28 cellular contexts compared by ENCODE assay signal in the genomic region with DNA sequence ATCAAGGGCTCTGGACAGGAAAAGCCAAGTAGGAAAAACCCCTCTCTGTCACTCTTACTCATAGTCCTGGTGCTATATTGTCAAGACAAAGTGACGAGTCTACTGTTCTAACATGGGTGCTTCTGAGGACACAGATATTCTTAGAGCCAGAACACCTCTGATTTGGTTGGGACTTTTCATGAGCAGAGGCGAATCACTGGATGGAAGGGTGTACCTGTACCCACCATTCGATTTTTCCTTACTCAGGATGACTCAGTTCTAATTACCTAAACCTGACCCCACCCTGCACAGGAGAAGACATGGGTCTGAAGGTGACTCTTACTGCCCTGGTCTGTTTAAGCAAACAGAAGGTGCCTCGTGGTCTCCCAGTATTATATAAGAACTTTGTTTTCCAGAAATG. TPM values are rescaled to one million over a fixed set of nuclear protein-coding genes. Genes with fewer than 3 reads are reported as not detected.
A peak's percentile ranks its signal among the peaks of the same experiment; 100 is the strongest.
DNase-seq lines count a peak whose midpoint lies in the region; ATAC-seq, FAIRE-seq and TF ChIP-seq lines count a peak whose summit lies in the region.
"Had no signal": no experiment of that assay in that cellular context is flagged by ENCODE, and none has a peak within 500 bp of the region (broad histone marks: within the 10 kb centered on the region; RNA-seq: fewer than 3 reads in every experiment).

No MANE protein-coding gene starts in this region.

- H3K9me2 ChIP-seq in GM23338 (ENCODE audit: insufficient read depth) = no peaks in the 10 kb centered on the region

- intact Hi-C loops in mammary epithelial cell (cut with micrococcal nuclease) (no loop called here), left colon (cut with DNase I, micrococcal nuclease) (no loop called here)

- no peaks in the 10 kb centered on the region; the same call in 2 of the 3 replicates for H3K9me3 Mint-ChIP-seq in GM23338
- H3K9me3 Mint-ChIP-seq: activated naive CD8-positive, alpha-beta T cell treated with anti-CD3 and anti-CD28 coated beads, Interleukin-2, amount 10 ng/mL, durations not matched to agents 7 days and 5 days; activated T-cell treated with anti-CD3 and anti-CD28 coated beads, Interleukin-2, amount 50 U/mL, for 24 hours; CD4-positive, alpha-beta T cell; nephron progenitor cell; stimulated activated memory B cell treated with anti-CD40 and anti-IgM and Interleukin-4, amounts not matched to agents 10 μg/mL and 1 μg/mL and 100 μg/mL, for 72 hours had no signal

- H3K4me1 Mint-ChIP-seq in GM23338 = peaks cover 12% of the 10 kb centered on the region
- H3K4me1 Mint-ChIP-seq: activated naive CD8-positive, alpha-beta T cell treated with anti-CD3 and anti-CD28 coated beads, Interleukin-2, amount 10 ng/mL, durations not matched to agents 7 days and 5 days; nephron progenitor cell; stimulated activated memory B cell treated with anti-CD40 and anti-IgM and Interleukin-4, amounts not matched to agents 10 μg/mL and 1 μg/mL and 100 μg/mL, for 72 hours had no signal

- H3K4me2 ChIP-seq in A549 (no peak overlapping the region), GM23338 (no peak overlapping the region), mammary epithelial cell (ENCODE audit: insufficient read depth, low read depth, low read length) (no peak overlapping the region)

- DNase-seq in A549 (ENCODE audit: low read depth in 1 of 2, low spot score in 1 of 2) (peak; percentile 1 to 4), GM23338 (ENCODE audit: low spot score) (no peak), mammary epithelial cell (peak; percentile 87), left colon (peak in 1 of 2 donors; percentile 34), KG1 (lab: John Stamatoyannopoulos, UW) (no peak), pons (ENCODE audit: low spot score) (no peak), midbrain (lab: John Stamatoyannopoulos, UW) (no peak)
- DNase-seq: activated CD4-positive, CD25-positive, alpha-beta regulatory T cell treated with anti-CD3 and anti-CD28 coated beads, Interleukin-2, amount 50 U/mL, for 72 hours; activated naive CD8-positive, alpha-beta T cell treated with anti-CD3 and anti-CD28 coated beads, Interleukin-2, amount 10 ng/mL, durations not matched to agents 7 days and 5 days; activated T-cell treated with anti-CD3 and anti-CD28 coated beads, Interleukin-2, amount 50 U/mL, for 24 hours; CD4-positive, alpha-beta T cell; DMS79; effector CD8-positive, alpha-beta T cell; glutamatergic neuron; Karpas-422; left cardiac atrium; NCI-H1092; NCI-H1930; NCI-H345; NCI-H774; nephron progenitor cell; stimulated activated CD4-positive, alpha-beta T cell treated with anti-CD3 and anti-CD28 coated beads, Interleukin-2, amount 100 ng/mL, for 24 hours; thyroid gland had no signal

- H3K27ac ChIP-seq in A549 (no peak overlapping the region), GM23338 (ENCODE audit: low read depth) (no peak overlapping the region), mammary epithelial cell (ENCODE audit: insufficient read depth, low read depth, low read length) (peak overlapping the region; percentile 76)
- H3K27ac ChIP-seq: prostate gland, thyroid gland had no signal

- no peak for TF ChIP-seq CTCF in A549 (IDR thresholded peaks at IDR 0.05)
- TF ChIP-seq CTCF in GM23338 (conservative IDR thresholded peaks at IDR 0.05; ENCODE audit: low read depth in 2 of 2) = no peak
- no peak for TF ChIP-seq CTCF in mammary epithelial cell (conservative IDR thresholded peaks at IDR 0.05 in 1 of 2, IDR thresholded peaks at IDR 0.05 in 1 of 2; ENCODE audit: extremely low read depth in 1 of 2, insufficient read depth in 1 of 2, low read depth in 1 of 2, low read length in 2 of 2)

- H3F3A ChIP-seq in GM23338 (replicated peaks; ENCODE audit: low read depth) = peaks cover 27% of the 10 kb centered on the region

- no peak overlapping the region for H3K4me3 Mint-ChIP-seq in GM23338
- H3K4me3 Mint-ChIP-seq: activated naive CD8-positive, alpha-beta T cell treated with anti-CD3 and anti-CD28 coated beads, Interleukin-2, amount 10 ng/mL, durations not matched to agents 7 days and 5 days; activated T-cell treated with anti-CD3 and anti-CD28 coated beads, Interleukin-2, amount 50 U/mL, for 24 hours; CD4-positive, alpha-beta T cell; nephron progenitor cell; stimulated activated memory B cell treated with anti-CD40 and anti-IgM and Interleukin-4, amounts not matched to agents 10 μg/mL and 1 μg/mL and 100 μg/mL, for 72 hours had no signal

- 46% methylated on average over 4 of the region's 4 CpGs for whole genome bisulfite sequencing in A549 (ENCODE audit: missing lambda C conversion rate)
- 39% methylated on average over 4 of the region's 4 CpGs for WGBS in mammary epithelial cell (ENCODE audit: low coverage, missing lambda C conversion rate)

- POLR2A ChIA-PET in A549 (lab: Yijun Ruan, JAX) = no interaction called here

- H3K4me1 ChIP-seq in A549 = peaks cover 8% of the 10 kb centered on the region; the same call in 2 of the 3 replicates
- H3K4me1 ChIP-seq in GM23338 (ENCODE audit: insufficient read depth) = peaks cover 11% of the 10 kb centered on the region
- H3K4me1 ChIP-seq in mammary epithelial cell (ENCODE audit: insufficient read depth, low read length) = peaks cover 12% of the 10 kb centered on the region
- H3K4me1 ChIP-seq: prostate gland, thyroid gland had no signal

- H3K27me3 ChIP-seq in GM23338 (ENCODE audit: insufficient read depth) (no peaks in the 10 kb centered on the region), mammary epithelial cell (ENCODE audit: insufficient read depth, low read length) (no peaks in the 10 kb centered on the region)
- H3K27me3 ChIP-seq: thyroid gland had no signal

- H2AFZ ChIP-seq in GM23338 = no peak overlapping the region
- H2AFZ ChIP-seq in mammary epithelial cell (ENCODE audit: low read depth, low read length) = no peak overlapping the region

- dilution Hi-C loops in mammary epithelial cell (cut with HindIII; ENCODE audit: low sequenced_read_pairs) = no loop called here

- H3K36me3 ChIP-seq in GM23338 (ENCODE audit: insufficient read depth) (peaks cover 3% of the 10 kb centered on the region; the same call in 1 of the 2 replicates), mammary epithelial cell (ENCODE audit: insufficient read depth, low read length) (peaks cover 3% of the 10 kb centered on the region)
- H3K36me3 ChIP-seq: prostate gland, thyroid gland had no signal

- peak overlapping the region; percentile 20; the same call in 1 of the 2 replicates for H3K27ac Mint-ChIP-seq in GM23338
- H3K27ac Mint-ChIP-seq: activated naive CD8-positive, alpha-beta T cell treated with anti-CD3 and anti-CD28 coated beads, Interleukin-2, amount 10 ng/mL, durations not matched to agents 7 days and 5 days; CD4-positive, alpha-beta T cell; nephron progenitor cell; stimulated activated memory B cell treated with anti-CD40 and anti-IgM and Interleukin-4, amounts not matched to agents 10 μg/mL and 1 μg/mL and 100 μg/mL, for 72 hours had no signal

- CTCF ChIA-PET in A549 (lab: Yijun Ruan, JAX) (no interaction called here), mammary epithelial cell (lab: Charles Lee; ENCODE audit: low non-redundant PET) (no interaction called here)

- in situ Hi-C loops in mammary epithelial cell (cut with MboI; ENCODE audit: low sequenced_read_pairs in 2 of 2) = no loop called here

- no peak for ATAC-seq in A549
- no peak for ATAC-seq in GM23338
- peak; percentile 81 for ATAC-seq in left colon
- ATAC-seq in HG03439 (IDR thresholded peaks at IDR 0.05; ENCODE audit: unreplicated experiment) = no peak
- ATAC-seq: GM12878; left cardiac atrium; Right ventricle myocardium inferior; stimulated activated memory B cell treated with anti-CD40 and anti-IgM and Interleukin-4, amounts not matched to agents 10 μg/mL and 1 μg/mL and 100 μg/mL, for 72 hours had no signal

- H3K9me3 ChIP-seq in A549 (no peaks in the 10 kb centered on the region), mammary epithelial cell (replicated peaks; ENCODE audit: insufficient read depth, low read length) (no peaks in the 10 kb centered on the region)
- H3K9me3 ChIP-seq: prostate gland, thyroid gland had no signal

- H3K4me3 ChIP-seq in A549 (no peak overlapping the region), GM23338 (no peak overlapping the region), mammary epithelial cell (replicated peaks in 1 of 3; ENCODE audit: insufficient read depth in 1 of 3, low read depth in 2 of 3, low read length in 3 of 3) (no peak overlapping the region)
- H3K4me3 ChIP-seq: GM12878, prostate gland, thyroid gland had no signal

- no peak for TF ChIP-seq RAD21 in A549 (conservative IDR thresholded peaks at IDR 0.05 in 1 of 2, IDR thresholded peaks at IDR 0.05 in 1 of 2)

- no peak for TF ChIP-seq POLR2A in A549 (IDR thresholded peaks at IDR 0.05; ENCODE audit: low read length)

- peaks cover 36% of the 10 kb centered on the region for H3K36me3 Mint-ChIP-seq in GM23338 (ENCODE audit: low read depth)

- H4K20me1 ChIP-seq in GM23338 (replicated peaks; ENCODE audit: insufficient read depth) (no peaks in the 10 kb centered on the region), mammary epithelial cell (ENCODE audit: insufficient read depth, low read length) (no peaks in the 10 kb centered on the region)

- peaks cover 4% of the 10 kb centered on the region for H3K27me3 Mint-ChIP-seq in GM23338 (ENCODE audit: insufficient read depth, low read depth, poor library complexity)
- H3K27me3 Mint-ChIP-seq: activated naive CD8-positive, alpha-beta T cell treated with anti-CD3 and anti-CD28 coated beads, Interleukin-2, amount 10 ng/mL, durations not matched to agents 7 days and 5 days; activated T-cell treated with anti-CD3 and anti-CD28 coated beads, Interleukin-2, amount 50 U/mL, for 24 hours; CD4-positive, alpha-beta T cell; stimulated activated memory B cell treated with anti-CD40 and anti-IgM and Interleukin-4, amounts not matched to agents 10 μg/mL and 1 μg/mL and 100 μg/mL, for 72 hours had no signal

- H3K79me2 ChIP-seq in GM23338 (replicated peaks; ENCODE audit: insufficient read depth) = no peaks in the 10 kb centered on the region
- no peaks in the 10 kb centered on the region for H3K79me2 ChIP-seq in mammary epithelial cell (ENCODE audit: insufficient read depth, low read length)

- BruUV-seq in mammary epithelial cell (replicated peaks; lab: Mats Ljungman, UMichigan) = no TSS peak

- no peak for TF ChIP-seq EP300 in A549 (IDR thresholded peaks at IDR 0.05)

- no peak overlapping the region for H3K9ac ChIP-seq in mammary epithelial cell (ENCODE audit: insufficient read depth, low read length)

- FAIRE-seq in A549 (lab: Jason Lieb, UNC) = no peak
- FAIRE-seq: GM12878 had no signal

TF ChIP-seq in GM23338, 12 proteins besides CTCF, POLR2A, EP300 and RAD21 (continues in another document):
- no peak for TF ChIP-seq EZH2phosphoT487 (IDR thresholded peaks at IDR 0.05; ENCODE audit: unreplicated experiment)

RNA-seq across cellular contexts. Expression of a gene that starts 58.5 kb away (rescaled TPM):
- polyA plus RNA-seq in A549 (2011; rRNA removed) (19.1 and 20.7 TPM in 2 replicates), A549 (2017; fragmentation: RNase III; extraction: RNeasy Plus Mini Kit Qiagen cat#74134 plus additional on column Dnase treatment) (13.3 to 15.5 TPM (median 14.2 TPM) in 3 replicates), GM23338 (2016; fragmentation: Nextera tagmentation; extraction: Ambion mirVana) (14.0 TPM in 2 replicates), mammary epithelial cell (12.3 TPM)
- 9.4 and 10.1 TPM in 2 replicates for polyA plus RNA-seq in A549 (2012; cell fraction: cytosol; rRNA removed)
- polyA plus RNA-seq in A549 (2012; cell fraction: nucleus; rRNA removed) = 30.4 and 44.7 TPM in 2 replicates
- polyA minus RNA-seq in A549 (2011; rRNA and poly(A)+ RNA removed) = 11.5 and 13.9 TPM in 2 replicates
- total RNA-seq in GM23338 (2014; rRNA removed; shearing (Covaris generic)) = 38.5 and 39.9 TPM in 2 replicates
- total RNA-seq in mammary epithelial cell (10 to 100 TPM; 17.3 to 24.1 TPM), left colon (10 to 100 TPM; 46.6 to 47.6 TPM)
- 18.0 TPM for polyA minus RNA-seq in mammary epithelial cell

Comparison
In these comparisons a context has a peak if more than half of its experiments do, and no peak if none do; other contexts are left out.
1. DNase-seq: peak in A549 (2 of 2) and mammary epithelial cell (single experiment); none in GM23338 (single experiment), KG1 (single experiment), pons (single experiment) and midbrain (single experiment).